Comparison of ENCODE assay signal across 17 cellular contexts in the genomic region with DNA sequence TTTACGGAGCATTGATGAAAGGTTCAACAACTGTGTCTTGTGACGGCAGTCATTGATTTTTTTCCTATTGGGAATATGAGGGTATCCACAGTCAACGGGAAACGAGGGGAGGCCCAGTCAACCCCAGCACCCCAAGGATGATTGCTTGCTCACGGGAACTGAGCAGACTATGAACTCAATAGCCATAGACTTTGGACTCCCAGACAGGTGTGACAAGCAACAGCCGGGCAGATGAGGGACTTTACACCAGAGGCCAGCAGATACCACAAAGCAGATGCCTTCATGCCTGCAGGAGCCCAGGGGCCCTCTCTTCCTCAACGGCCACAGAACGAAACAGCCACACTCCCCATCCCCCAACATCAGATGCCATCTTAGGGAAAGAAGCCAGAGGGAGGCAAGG.
A peak's percentile ranks its signal among the peaks of the same experiment; 100 is the strongest.
DNase-seq lines count a peak whose midpoint lies in the region; ATAC-seq, FAIRE-seq and TF ChIP-seq lines count a peak whose summit lies in the region.
"Had no signal": no experiment of that assay in that cellular context is flagged by ENCODE, and none has a peak within 500 bp of the region (broad histone marks: within the 10 kb centered on the region; RNA-seq: fewer than 3 reads in every experiment).

No MANE protein-coding gene starts in this region.

- H3K27me3 ChIP-seq in AG04450 (ENCODE audit: control insufficient read depth, insufficient read depth, low read length) (no peaks in the 10 kb centered on the region), OCI-LY3 (ENCODE audit: low read depth, low read length) (no peaks in the 10 kb centered on the region), hepatocyte (no peaks in the 10 kb centered on the region), heart left ventricle (no peaks in the 10 kb centered on the region)
- H3K27me3 ChIP-seq: body of pancreas had no signal

- H3K36me3 ChIP-seq in OCI-LY3 (replicated peaks; ENCODE audit: low read depth, low read length) (no peaks in the 10 kb centered on the region), hepatocyte (replicated peaks; ENCODE audit: insufficient read depth, low read depth) (no peaks in the 10 kb centered on the region), heart left ventricle (no peaks in the 10 kb centered on the region)

- H3K27ac ChIP-seq in AG04450 (ENCODE audit: low read depth, low read length), result peak overlapping the region; percentile 74
- H3K27ac ChIP-seq in OCI-LY3 (ENCODE audit: low read length), result peak overlapping the region; percentile 31
- H3K27ac ChIP-seq in hepatocyte, result peak overlapping the region; percentile 74
- H3K27ac ChIP-seq in heart left ventricle, result peak overlapping the region in 1 of 12 donors; percentile 70
- H3K27ac ChIP-seq: body of pancreas, HL-60 had no signal

- no peaks in the 10 kb centered on the region for H3K9me2 ChIP-seq in hepatocyte (replicated peaks; ENCODE audit: insufficient read depth)

- no peak for ATAC-seq in heart left ventricle
- no peak for ATAC-seq in HG02840 (IDR thresholded peaks at IDR 0.05; ENCODE audit: low FRiP score, unreplicated experiment)
- ATAC-seq in GM21390 (IDR thresholded peaks at IDR 0.05; ENCODE audit: unreplicated experiment), result no peak
- ATAC-seq: body of pancreas had no signal

- WGBS in hepatocyte (ENCODE audit: low lambda C conversion rate, missing lambda C conversion rate), result 64% methylated on average over 8 of the region's 8 CpGs
- WGBS in heart left ventricle, 4 donors, result 80 to 91% (median 86%) methylated on average over 8 of the region's 8 CpGs

- H2AFZ ChIP-seq in OCI-LY3 (ENCODE audit: low read depth, low read length), result peak overlapping the region; percentile 50
- H2AFZ ChIP-seq in hepatocyte, result no peak overlapping the region

- CTCF ChIA-PET in AG04450 (lab: Charles Lee), result no interaction called here

- H3K4me3 ChIP-seq in AG04450 (ENCODE audit: low read depth, low read length) (no peak overlapping the region), OCI-LY3 (ENCODE audit: low read length) (peak overlapping the region; percentile 24), hepatocyte (no peak overlapping the region), heart left ventricle (no peak overlapping the region)
- H3K4me3 ChIP-seq: body of pancreas had no signal

- H3K4me2 ChIP-seq in OCI-LY3 (ENCODE audit: low read length) (peak overlapping the region; percentile 46), hepatocyte (no peak overlapping the region)

- H4K20me1 ChIP-seq in OCI-LY3 (ENCODE audit: insufficient read depth, low read length), result no peaks in the 10 kb centered on the region
- H4K20me1 ChIP-seq in hepatocyte (ENCODE audit: insufficient read depth, poor library complexity, severe bottlenecking), result no peaks in the 10 kb centered on the region

- FAIRE-seq in GM12892 (lab: Jason Lieb, UNC), result peak; percentile 62
- FAIRE-seq: islet of Langerhans had no signal

- no peaks in the 10 kb centered on the region for H3K79me2 ChIP-seq in OCI-LY3 (ENCODE audit: low read length)
- no peaks in the 10 kb centered on the region for H3K79me2 ChIP-seq in hepatocyte

- H3K9me3 ChIP-seq in AG04450 (ENCODE audit: control insufficient read depth, insufficient read depth, low read length), result no peaks in the 10 kb centered on the region
- H3K9me3 ChIP-seq in OCI-LY3 (ENCODE audit: insufficient read depth, low read length), result no peaks in the 10 kb centered on the region
- no peaks in the 10 kb centered on the region for H3K9me3 ChIP-seq in hepatocyte (ENCODE audit: low read depth)
- H3K9me3 ChIP-seq in heart left ventricle, result no peaks in the 10 kb centered on the region
- H3K9me3 ChIP-seq: body of pancreas had no signal

- peaks cover 27% of the 10 kb centered on the region for H3K4me1 ChIP-seq in OCI-LY3 (ENCODE audit: low read length)
- peaks cover 3% of the 10 kb centered on the region for H3K4me1 ChIP-seq in hepatocyte (ENCODE audit: insufficient read depth)
- peaks cover 0 to 15% (median 0%) of the 10 kb centered on the region in 12 donors for H3K4me1 ChIP-seq in heart left ventricle
- H3K4me1 ChIP-seq: body of pancreas had no signal

- POLR2A ChIA-PET in AG04450 (lab: Yijun Ruan, JAX), result no interaction called here

- H3K9ac ChIP-seq in OCI-LY3 (ENCODE audit: low read length), result peak overlapping the region; percentile 22; the same call in 1 of the 2 replicates

- DNase-seq in AG04450 (ENCODE audit: low read depth, low spot score) (no peak), GM12892 (ENCODE audit: insufficient read length) (no peak), hepatocyte (ENCODE audit: low spot score) (peak; percentile 27), heart left ventricle (no peak)
- no peak for DNase-seq in effector CD8-positive, alpha-beta T cell (lab: John Stamatoyannopoulos, UW)
- DNase-seq: activated CD4-positive, CD25-positive, alpha-beta regulatory T cell treated with anti-CD3 and anti-CD28 coated beads, Interleukin-2, amount 50 U/mL, for 72 hours; activated naive CD4-positive, alpha-beta T cell treated with anti-CD3 and anti-CD28 coated beads, Interleukin-2, amount 10 ng/mL, durations not matched to agents 7 days and 5 days; KG1; NCI-H2227 treated with DMSO at 0.1 percent for 48 hours; retina; T1000 had no signal

- TF ChIP-seq CTCF in AG04450 (IDR thresholded peaks at IDR 0.05; ENCODE audit: low read depth, low read length) (no peak), OCI-LY3 (IDR thresholded peaks at IDR 0.05; ENCODE audit: low read depth, low read length) (no peak), hepatocyte (IDR thresholded peaks at IDR 0.05; ENCODE audit: poor library complexity) (no peak), heart left ventricle (IDR thresholded peaks at IDR 0.05) (no peak)

- intact Hi-C loops in heart left ventricle (cut with DNase I), result no loop called here

- TF ChIP-seq POLR2A in GM12892 (IDR thresholded peaks at IDR 0.05; ENCODE audit: low read depth, low read length) (no peak), heart left ventricle (IDR thresholded peaks at IDR 0.05) (no peak)
